ENCODE assay signal across 18 cellular contexts in genomic region chr10:88115406-88115805, GRCh38.
"Had no signal": no experiment of that assay in that cellular context is flagged by ENCODE, and none has a peak within 500 bp of the region (broad histone marks: within the 10 kb centered on the region; RNA-seq: fewer than 3 reads in every experiment).

No MANE protein-coding gene starts in this region.

- H3K4me1 ChIP-seq: neural progenitor cell, uterus had no signal

- H3K27me3 Mint-ChIP-seq: activated naive CD8-positive, alpha-beta T cell had no signal

- H3K36me3 Mint-ChIP-seq: activated naive CD8-positive, alpha-beta T cell; mesothelial cell of epicardium; neural progenitor cell; WTC11 had no signal

- ATAC-seq: activated T-cell treated with anti-CD3 and anti-CD28 coated beads, Interleukin-2, amount 50 U/mL, for 4 hours; body of pancreas; esophagus mucosa; sciatic nerve had no signal

- H3K4me3 Mint-ChIP-seq: activated CD4-positive, alpha-beta memory T cell treated with anti-CD3 and anti-CD28 coated beads, Interleukin-2, amount 10 ng/mL, durations not matched to agents 7 days and 5 days; activated naive CD8-positive, alpha-beta T cell; activated T-cell treated with anti-CD3 and anti-CD28 coated beads, Interleukin-2, amount 50 U/mL, for 4 hours; mesothelial cell of epicardium; neural progenitor cell; WTC11 had no signal

- H3K9me3 Mint-ChIP-seq: activated CD4-positive, alpha-beta memory T cell treated with anti-CD3 and anti-CD28 coated beads, Interleukin-2, amount 10 ng/mL, durations not matched to agents 7 days and 5 days; activated T-cell treated with anti-CD3 and anti-CD28 coated beads, Interleukin-2, amount 50 U/mL, for 4 hours; mesothelial cell of epicardium; neural progenitor cell; WTC11 had no signal

- H3K36me3 ChIP-seq: neural progenitor cell, ovary, tibial artery, uterus had no signal

- H3K4me1 Mint-ChIP-seq: neural progenitor cell had no signal

- H3K9ac ChIP-seq: neural progenitor cell had no signal

- H3K27ac Mint-ChIP-seq: activated CD4-positive, alpha-beta memory T cell treated with anti-CD3 and anti-CD28 coated beads, Interleukin-2, amount 10 ng/mL, durations not matched to agents 7 days and 5 days; activated naive CD8-positive, alpha-beta T cell; neural progenitor cell; WTC11 had no signal

- H3K9me3 ChIP-seq: body of pancreas, ovary, tibial artery, uterus had no signal

- H3K27me3 ChIP-seq: body of pancreas, neural progenitor cell, ovary, tibial artery, uterus had no signal

- H3K4me3 ChIP-seq: body of pancreas, lung, neural progenitor cell, ovary, tibial artery, uterus had no signal

- DNase-seq: activated CD4-positive, alpha-beta memory T cell treated with anti-CD3 and anti-CD28 coated beads, Interleukin-2, amount 10 ng/mL, durations not matched to agents 7 days and 5 days; activated CD4-positive, alpha-beta T cell treated with anti-CD3 and anti-CD28 coated beads for 4 hours; activated effector memory CD4-positive, alpha-beta T cell treated with Interleukin-2 at 50 U/mL for 16 hours; activated T-cell treated with anti-CD3 and anti-CD28 coated beads, Interleukin-2, amount 50 U/mL, for 4 hours; body of pancreas; caudate nucleus; ovary; stimulated activated CD4-positive, alpha-beta T cell treated with anti-CD3 and anti-CD28 coated beads, Interleukin-12 subunit alpha, Interleukin-12 subunit beta, amount 100 ng/mL, for 4 hours; stimulated activated CD4-positive, alpha-beta T cell treated with anti-CD3 and anti-CD28 coated beads, Interleukin-2, amount 100 ng/mL, for 24 hours; tibial artery; uterus had no signal

- H3K4me2 ChIP-seq: neural progenitor cell had no signal
